18 cellular contexts compared by ENCODE assay signal in genomic region chr14:72547999-72548398, GRCh38.
A peak's percentile ranks its signal among the peaks of the same experiment; 100 is the strongest.
DNase-seq lines count a peak whose midpoint lies in the region; ATAC-seq and TF ChIP-seq lines count a peak whose summit lies in the region.
"Had no signal": no experiment of that assay in that cellular context is flagged by ENCODE, and none has a peak within 500 bp of the region (broad histone marks: within the 10 kb centered on the region; RNA-seq: fewer than 3 reads in every experiment).

No MANE protein-coding gene starts in this region.

- H3K4me2 ChIP-seq in BLaER1 treated with 17β-estradiol and CSF1 and Interleukin-3, amounts not matched to agents 10 nM and 100 nM: peak overlapping the region in 9 of 11 experiments; percentile 72 to 95 (median 84); a peak in 13 of 22 replicates

- no peak overlapping the region for H3K27ac Mint-ChIP-seq in Calu3 (ENCODE audit: unreplicated experiment)
- H3K27ac Mint-ChIP-seq: CD14-positive monocyte, T-cell had no signal

- DNase-seq in BE2C (peak; percentile 73), WERI-Rb-1 (peak; percentile 22), hepatic stellate cell (ENCODE audit: low spot score) (peak; percentile 41), NCI-H446 treated with DMSO at 0.1 percent for 48 hours (lab: John Stamatoyannopoulos, UW) (no peak), Calu3 (no peak), HuH-7 (ENCODE audit: low spot score) (no peak)
- DNase-seq: DND-41, GF-D8, NCI-H1417, NCI-H2081, NCI-H524, RPMI8226, T-cell had no signal

- H3K27ac ChIP-seq in BLaER1 treated with 17β-estradiol and CSF1 and Interleukin-3, amounts not matched to agents 10 nM and 100 nM: no peak overlapping the region
- H3K27ac ChIP-seq in WERI-Rb-1: no peak overlapping the region
- H3K27ac ChIP-seq: HL-60, SJSA1 had no signal

- no peak overlapping the region for H3K4me3 ChIP-seq in BE2C (ENCODE audit: low read depth, low read length)
- H3K4me3 ChIP-seq in BLaER1 treated with 17β-estradiol and CSF1 and Interleukin-3, amounts not matched to agents 10 nM and 100 nM: no peak overlapping the region
- H3K4me3 ChIP-seq in WERI-Rb-1 (ENCODE audit: low read depth, low read length): no peak overlapping the region
- H3K4me3 ChIP-seq: SJSA1 had no signal

- no peaks in the 10 kb centered on the region for H3K36me3 Mint-ChIP-seq in Calu3 (ENCODE audit: insufficient read depth, unreplicated experiment)
- H3K36me3 Mint-ChIP-seq: CD14-positive monocyte, T-cell had no signal

- no peak overlapping the region for H3K9ac ChIP-seq in BLaER1 treated with 17β-estradiol and CSF1 and Interleukin-3, amounts not matched to agents 10 nM and 100 nM

- no peak overlapping the region for H3K4me3 Mint-ChIP-seq in Calu3 (ENCODE audit: low read depth, unreplicated experiment)
- H3K4me3 Mint-ChIP-seq: T-cell had no signal

- no TSS peak for BruUV-seq in Calu3 (replicated peaks; lab: Mats Ljungman, UMichigan)

- no peak for ATAC-seq in GM18909 (IDR thresholded peaks at IDR 0.05; ENCODE audit: poor library complexity, unreplicated experiment)
- ATAC-seq: T-cell had no signal

- no peaks in the 10 kb centered on the region for H3K36me3 ChIP-seq in BE2C
- no peaks in the 10 kb centered on the region for H3K36me3 ChIP-seq in BLaER1 treated with 17β-estradiol and CSF1 and Interleukin-3, amounts not matched to agents 10 nM and 100 nM
- no peaks in the 10 kb centered on the region for H3K36me3 ChIP-seq in WERI-Rb-1
- H3K36me3 ChIP-seq: SJSA1 had no signal

- no peaks in the 10 kb centered on the region for H3K27me3 ChIP-seq in BE2C
- H3K27me3 ChIP-seq in BLaER1 treated with 17β-estradiol and CSF1 and Interleukin-3, amounts not matched to agents 10 nM and 100 nM: peaks cover 0 to 23% (median 0%) of the 10 kb centered on the region in 11 experiments; a peak in 5 of 22 replicates
- H3K27me3 ChIP-seq in WERI-Rb-1 (ENCODE audit: insufficient read depth, low read depth, severe bottlenecking): no peaks in the 10 kb centered on the region
- H3K27me3 ChIP-seq: SJSA1 had no signal

- H3K9me3 ChIP-seq in BE2C (no peaks in the 10 kb centered on the region), WERI-Rb-1 (ENCODE audit: severe bottlenecking) (no peaks in the 10 kb centered on the region)
- H3K9me3 ChIP-seq in BLaER1 treated with 17β-estradiol and CSF1 and Interleukin-3, amounts not matched to agents 10 nM and 100 nM (replicated peaks in 1 of 11): no peaks in the 10 kb centered on the region
- H3K9me3 ChIP-seq: SJSA1 had no signal

- peak; percentile 86 for TF ChIP-seq CTCF in BE2C (IDR thresholded peaks at IDR 0.05; ENCODE audit: low read depth, low read length)
- 0 out of 2 replicates have a peak, but pooled peaks have one; percentile 31 for TF ChIP-seq CTCF in WERI-Rb-1 (IDR thresholded peaks at IDR 0.05; ENCODE audit: low read depth, low read length)
- no peak for TF ChIP-seq CTCF in Calu3 (IDR thresholded peaks at IDR 0.05; ENCODE audit: unreplicated experiment)

- no peaks in the 10 kb centered on the region for H4K20me1 ChIP-seq in BLaER1 treated with 17β-estradiol and CSF1 and Interleukin-3, amounts not matched to agents 10 nM and 100 nM

- peaks cover 15% of the 10 kb centered on the region for H3K4me1 ChIP-seq in BE2C
- peaks cover 58 to 72% (median 67%) of the 10 kb centered on the region in 10 experiments for H3K4me1 ChIP-seq in BLaER1 treated with 17β-estradiol and CSF1 and Interleukin-3, amounts not matched to agents 10 nM and 100 nM
- H3K4me1 ChIP-seq: SJSA1 had no signal

- CTCF ChIA-PET in Calu3 (lab: Charles Lee): interaction anchor here (0.6 kb wide), 2 partner anchors 32 to 414 kb away, joined by 3 to 4 read pairs; no protein-coding TSS in a partner anchor

- H3K9me3 Mint-ChIP-seq in Calu3 (ENCODE audit: low read depth, unreplicated experiment): no peaks in the 10 kb centered on the region
- H3K9me3 Mint-ChIP-seq: CD14-positive monocyte, T-cell had no signal

- intact Hi-C loops in Calu3 (cut with micrococcal nuclease; ENCODE audit: unreplicated experiment): no loop called here

- H3K4me1 Mint-ChIP-seq in Calu3 (ENCODE audit: low read depth, unreplicated experiment): peaks cover 12% of the 10 kb centered on the region

- peaks cover 83% of the 10 kb centered on the region for H3K27me3 Mint-ChIP-seq in Calu3 (ENCODE audit: unreplicated experiment)

Comparison
In these comparisons a context has a peak if more than half of its experiments do, and no peak if none do; other contexts are left out.
1. DNase-seq: peak in BE2C (single experiment), WERI-Rb-1 (single experiment) and hepatic stellate cell (single experiment); none in NCI-H446 treated with DMSO at 0.1 percent for 48 hours (single experiment), Calu3 (single experiment) and HuH-7 (single experiment).